ENCODE assay signal across 13 cellular contexts in the genomic region with DNA sequence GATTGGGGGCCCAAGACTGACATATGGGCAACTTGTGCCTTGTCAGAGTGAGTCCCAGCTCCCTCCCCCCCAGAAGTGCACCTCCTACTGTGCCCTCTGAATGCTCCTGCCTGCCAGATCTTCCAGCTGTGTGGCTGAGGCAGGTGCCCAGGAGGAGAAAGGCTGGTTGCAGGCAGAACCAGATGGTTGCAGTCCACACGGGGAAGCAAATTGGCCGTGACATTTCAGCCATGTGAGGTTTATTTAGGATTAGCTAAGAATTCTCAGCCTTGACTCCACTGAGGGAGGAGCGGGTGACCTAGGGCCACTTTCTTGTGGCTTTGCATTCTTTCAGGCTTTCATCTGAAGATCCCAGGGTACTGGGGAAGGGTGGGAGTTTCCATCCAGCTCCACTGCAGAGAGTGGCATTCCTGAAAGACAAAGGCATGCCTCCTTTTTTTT. TPM values are rescaled to one million over a fixed set of nuclear protein-coding genes. Genes with fewer than 3 reads are reported as not detected.
DNase-seq lines count a peak whose midpoint lies in the region; ATAC-seq and TF ChIP-seq lines count a peak whose summit lies in the region.
"Had no signal": no experiment of that assay in that cellular context is flagged by ENCODE, and none has a peak within 500 bp of the region (broad histone marks: within the 10 kb centered on the region; RNA-seq: fewer than 3 reads in every experiment).

No MANE protein-coding gene starts in this region.

- no peaks in the 10 kb centered on the region; the same call in 1 of the 2 replicates for H3K27me3 Mint-ChIP-seq in HFFc6 (ENCODE audit: insufficient read depth)
- no peaks in the 10 kb centered on the region for H3K27me3 Mint-ChIP-seq in CD4-positive, alpha-beta T cell
- H3K27me3 Mint-ChIP-seq: activated CD4-positive, alpha-beta memory T cell treated with anti-CD3 and anti-CD28 coated beads, Interleukin-2, amount 10 ng/mL, durations not matched to agents 7 days and 5 days; stimulated activated naive CD8-positive, alpha-beta T cell treated with anti-CD3 and anti-CD28 coated beads, Interleukin-15, amount 100 ng/mL, for 72 hours had no signal

- no peak overlapping the region for H3K27ac Mint-ChIP-seq in HFFc6
- H3K27ac Mint-ChIP-seq in CD4-positive, alpha-beta T cell, result no peak overlapping the region
- H3K27ac Mint-ChIP-seq: activated CD4-positive, alpha-beta memory T cell treated with anti-CD3 and anti-CD28 coated beads, Interleukin-2, amount 10 ng/mL, durations not matched to agents 7 days and 5 days; CD8-positive, alpha-beta T cell had no signal

- no peak overlapping the region for H3K4me3 ChIP-seq in BE2C (ENCODE audit: low read depth, low read length)
- no peak overlapping the region for H3K4me3 ChIP-seq in coronary artery

- no peaks in the 10 kb centered on the region for H3K9me3 ChIP-seq in BE2C
- H3K9me3 ChIP-seq in CD4-positive, alpha-beta T cell (ENCODE audit: control insufficient read depth, low read length), result no peaks in the 10 kb centered on the region

- CTCF ChIA-PET in CD4-positive, alpha-beta T cell (lab: Charles Lee), result interaction anchor here (0.8 to 9.0 kb wide), 3 partner anchors 13 to 401 kb away, joined by 3 to 126 read pairs (median 4); a partner anchor contains a TSS

- peaks cover 12% of the 10 kb centered on the region for H3K4me1 ChIP-seq in BE2C

- no peak for ATAC-seq in CD4-positive, alpha-beta T cell (ENCODE audit: poor library complexity)
- ATAC-seq: CD8-positive, alpha-beta T cell; stimulated activated naive CD8-positive, alpha-beta T cell treated with anti-CD3 and anti-CD28 coated beads, Interleukin-15, amount 100 ng/mL, for 72 hours had no signal

- POLR2A ChIA-PET in CD4-positive, alpha-beta T cell (lab: Charles Lee), result interaction anchor here (0.5 to 4.9 kb wide), 2 partner anchors 13 to 122 kb away, joined by 3 to 33 read pairs; no protein-coding TSS in a partner anchor

- no peaks in the 10 kb centered on the region for H3K9me3 Mint-ChIP-seq in HFFc6
- H3K9me3 Mint-ChIP-seq in CD4-positive, alpha-beta T cell, result no peaks in the 10 kb centered on the region
- H3K9me3 Mint-ChIP-seq: activated CD4-positive, alpha-beta memory T cell treated with anti-CD3 and anti-CD28 coated beads, Interleukin-2, amount 10 ng/mL, durations not matched to agents 7 days and 5 days; CD8-positive, alpha-beta T cell; stimulated activated naive CD8-positive, alpha-beta T cell treated with anti-CD3 and anti-CD28 coated beads, Interleukin-15, amount 100 ng/mL, for 72 hours had no signal

- H3K36me3 Mint-ChIP-seq in HFFc6 (ENCODE audit: low read depth), result no peaks in the 10 kb centered on the region
- no peaks in the 10 kb centered on the region for H3K36me3 Mint-ChIP-seq in CD4-positive, alpha-beta T cell (ENCODE audit: low read depth)

- intact Hi-C loops in CD4-positive, alpha-beta T cell (cut with DNase I, micrococcal nuclease), result loop anchor here in 1 of 2 experiments (5.0 kb wide), 1 partner anchor 434 kb away; no protein-coding TSS in a partner anchor

- TF ChIP-seq CTCF in BE2C (IDR thresholded peaks at IDR 0.05; ENCODE audit: low read depth, low read length) (no peak), HFFc6 (IDR thresholded peaks at IDR 0.05) (no peak), coronary artery (IDR thresholded peaks at IDR 0.05) (no peak)
- no peak for TF ChIP-seq CTCF in CD4-positive, alpha-beta T cell (IDR thresholded peaks at IDR 0.05)

- no peaks in the 10 kb centered on the region for H3K27me3 ChIP-seq in BE2C
- H3K27me3 ChIP-seq in CD4-positive, alpha-beta T cell (ENCODE audit: control insufficient read depth, insufficient read depth, low read length), result no peaks in the 10 kb centered on the region

- H3K36me3 ChIP-seq in BE2C, result no peaks in the 10 kb centered on the region

- DNase-seq in BE2C (peak; percentile 33), HK-2 (ENCODE audit: unreplicated experiment) (peak; percentile 62), SHP77 (lab: John Stamatoyannopoulos, UW) (peak; percentile 11 to 27), islet precursor cell (peak; percentile 92), HFFc6 (no peak), NCI-H1694 treated with DMSO at 0.1 percent for 48 hours (lab: John Stamatoyannopoulos, UW) (no peak), coronary artery (ENCODE audit: low spot score) (no peak)
- DNase-seq in CD4-positive, alpha-beta T cell, result no peak
- DNase-seq: activated CD4-positive, alpha-beta memory T cell treated with anti-CD3 and anti-CD28 coated beads, Interleukin-2, amount 10 ng/mL, durations not matched to agents 7 days and 5 days; anterior cingulate cortex; CD8-positive, alpha-beta T cell; OCI-M1; stimulated activated naive CD8-positive, alpha-beta T cell treated with anti-CD3 and anti-CD28 coated beads, Interleukin-15, amount 100 ng/mL, for 72 hours had no signal

- no peak overlapping the region for H3K4me3 Mint-ChIP-seq in HFFc6
- no peak overlapping the region for H3K4me3 Mint-ChIP-seq in CD4-positive, alpha-beta T cell
- H3K4me3 Mint-ChIP-seq: activated CD4-positive, alpha-beta memory T cell treated with anti-CD3 and anti-CD28 coated beads, Interleukin-2, amount 10 ng/mL, durations not matched to agents 7 days and 5 days; CD8-positive, alpha-beta T cell; stimulated activated naive CD8-positive, alpha-beta T cell treated with anti-CD3 and anti-CD28 coated beads, Interleukin-15, amount 100 ng/mL, for 72 hours had no signal

- peaks cover 60% of the 10 kb centered on the region for H3K4me1 Mint-ChIP-seq in HFFc6 (ENCODE audit: low read depth)
- H3K4me1 Mint-ChIP-seq in CD4-positive, alpha-beta T cell (ENCODE audit: low read depth), result peaks cover 66% of the 10 kb centered on the region

- H3K27ac ChIP-seq in CD4-positive, alpha-beta T cell (ENCODE audit: low read depth, low read length), result no peak overlapping the region
- H3K27ac ChIP-seq in coronary artery, result no peak overlapping the region

RNA-seq across cellular contexts. Expression of a gene that starts 33.8 kb away (rescaled TPM):
- 33.9 TPM for polyA plus RNA-seq in BE2C (2012; ENCODE audit: insufficient read depth, insufficient read length, low read depth)
- 10 to 100 TPM; 23.1 to 28.4 (median 26.0) TPM for total RNA-seq in HFFc6 (2021; fragmentation: NEBNext Ultra II Directional; extraction: Animal tissue kit (Norgen Biotek cat#: 25700))
- total RNA-seq in CD4-positive, alpha-beta T cell, result 10 to 100 TPM; 13.3 to 14.8 TPM

RNA-seq across cellular contexts. Expression of a gene that starts 36.2 kb away (rescaled TPM):
- 20.6 TPM for polyA plus RNA-seq in BE2C (2012; ENCODE audit: insufficient read depth, insufficient read length, low read depth)
- 10 to 100 TPM; 44.1 to 58.6 (median 48.4) TPM for total RNA-seq in HFFc6 (2021; fragmentation: NEBNext Ultra II Directional; extraction: Animal tissue kit (Norgen Biotek cat#: 25700))
- 1 to 10 TPM; 7.4 to 9.1 TPM for total RNA-seq in CD4-positive, alpha-beta T cell

RNA-seq across cellular contexts. Expression of a gene that starts 58.7 kb away (rescaled TPM):
- not detected for polyA plus RNA-seq in BE2C (2012; ENCODE audit: insufficient read depth, insufficient read length, low read depth)
- under 1 TPM in 2 of 6 experiments, not detected in 4; 0.43 TPM for total RNA-seq in HFFc6 (2021; fragmentation: NEBNext Ultra II Directional; extraction: Animal tissue kit (Norgen Biotek cat#: 25700))
- total RNA-seq in CD4-positive, alpha-beta T cell, result under 1 TPM in 1 of 2 experiments, not detected in 1; 0.25 TPM

Comparison
In these comparisons a context has a peak if more than half of its experiments do, and no peak if none do; other contexts are left out.
1. DNase-seq: peak in BE2C (single experiment), HK-2 (single experiment), SHP77 (2 of 2) and islet precursor cell (single experiment); none in HFFc6 (single experiment), CD4-positive, alpha-beta T cell (0 of 10), NCI-H1694 treated with DMSO at 0.1 percent for 48 hours (single experiment) and coronary artery (single experiment).
2. RNA of a gene that starts 36.2 kb away (total RNA-seq): 44.1 to 58.6 TPM in HFFc6; 7.4 to 9.1 TPM in CD4-positive, alpha-beta T cell; every median in the first group is over 4 times any median in the second.